Comparison of ENCODE assay signal across 27 cellular contexts in the genomic region with DNA sequence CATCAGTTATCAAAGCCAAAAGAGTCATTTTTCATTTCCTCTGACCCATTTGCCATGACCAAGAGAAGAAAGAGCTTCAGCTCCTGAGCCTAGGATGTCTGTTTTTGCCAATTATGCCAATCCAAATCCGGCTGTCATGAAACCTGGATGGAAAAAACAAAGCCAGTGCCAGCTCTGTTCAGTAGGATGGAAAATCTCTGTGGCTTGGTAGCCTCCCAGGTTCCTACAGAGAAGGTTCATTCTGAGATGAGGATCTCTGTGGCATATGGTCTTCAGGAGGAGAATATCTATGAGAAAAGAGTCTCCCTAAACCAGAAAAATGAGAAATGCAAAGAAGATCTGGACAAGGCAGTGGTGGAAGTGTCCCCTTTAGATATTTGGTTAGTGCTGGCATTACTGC.
"Had no signal": no experiment of that assay in that cellular context is flagged by ENCODE, and none has a peak within 500 bp of the region (broad histone marks: within the 10 kb centered on the region; RNA-seq: fewer than 3 reads in every experiment).

No MANE protein-coding gene starts in this region.

- H3K27ac Mint-ChIP-seq: naive thymus-derived CD8-positive, alpha-beta T cell; nephron; progenitor cell of endocrine pancreas; stimulated activated naive CD8-positive, alpha-beta T cell treated with anti-CD3 and anti-CD28 coated beads, Interleukin-15, Interleukin-2, amounts not matched to agents 100 ng/mL and 50 ng/mL, for 24 hours had no signal

- H3K36me3 Mint-ChIP-seq: naive thymus-derived CD8-positive, alpha-beta T cell had no signal

- H3K9me3 Mint-ChIP-seq: nephron; neural crest cell; stimulated activated naive CD8-positive, alpha-beta T cell treated with anti-CD3 and anti-CD28 coated beads, Interleukin-15, Interleukin-2, amounts not matched to agents 100 ng/mL and 50 ng/mL, for 24 hours had no signal

- H3K4me1 Mint-ChIP-seq: naive thymus-derived CD8-positive, alpha-beta T cell; nephron; neural crest cell had no signal

- H3K9me3 ChIP-seq: lower lobe of right lung, right atrium auricular region, right lobe of liver, suprapubic skin, thoracic aorta, tibial artery, upper lobe of right lung had no signal

- H3K79me2 ChIP-seq: parathyroid adenoma had no signal

- H3K36me3 ChIP-seq: lower lobe of right lung, right atrium auricular region, right lobe of liver, suprapubic skin, thoracic aorta, tibial artery, upper lobe of right lung had no signal

- H2AFZ ChIP-seq: parathyroid adenoma had no signal

- H3K4me3 ChIP-seq: lower lobe of right lung, right atrium auricular region, right lobe of liver, skin epidermis, suprapubic skin, thoracic aorta, tibial artery, upper lobe of right lung had no signal

- H3K4me3 Mint-ChIP-seq: naive thymus-derived CD8-positive, alpha-beta T cell; nephron; neural crest cell; stimulated activated naive CD8-positive, alpha-beta T cell treated with anti-CD3 and anti-CD28 coated beads, Interleukin-15, Interleukin-2, amounts not matched to agents 100 ng/mL and 50 ng/mL, for 24 hours had no signal

- ATAC-seq: left cardiac atrium; left lobe of liver; lower lobe of right lung; naive thymus-derived CD8-positive, alpha-beta T cell; right lobe of liver; upper lobe of right lung had no signal

- DNase-seq: hippocampal formation; kidney glomerular epithelial cell; left cardiac atrium; lower lobe of right lung; mammary epithelial cell; mesenchymal stem cell; naive thymus-derived CD8-positive, alpha-beta T cell; occipital lobe; right lobe of liver; stimulated activated CD4-positive, alpha-beta T cell treated with anti-CD3 and anti-CD28 coated beads, Interleukin-12 subunit alpha, Interleukin-12 subunit beta, amount 100 ng/mL, for 4 hours; stimulated activated CD4-positive, alpha-beta T cell treated with anti-CD3 and anti-CD28 coated beads, Interleukin-15, amount 100 ng/mL, for 24 hours; stimulated activated CD4-positive, alpha-beta T cell treated with anti-CD3 and anti-CD28 coated beads, Interleukin-2, amount 100 ng/mL, for 24 hours; stimulated activated CD4-positive, alpha-beta T cell treated with anti-CD3 and anti-CD28 coated beads, Interleukin-4, amount 100 ng/mL, for 1 hour; stimulated activated naive CD4-positive, alpha-beta T cell; tibial artery; trophoblast cell; upper lobe of right lung had no signal

- H3K27me3 ChIP-seq: right atrium auricular region, right lobe of liver, suprapubic skin, tibial artery, upper lobe of right lung had no signal

- H3K27ac ChIP-seq: lower lobe of right lung, parathyroid adenoma, right atrium auricular region, right lobe of liver, skin epidermis, suprapubic skin, thoracic aorta, tibial artery, upper lobe of right lung had no signal

- H3K4me1 ChIP-seq: lower lobe of right lung, parathyroid adenoma, right atrium auricular region, right lobe of liver, suprapubic skin, tibial artery, upper lobe of right lung had no signal

- H3K9ac ChIP-seq: parathyroid adenoma had no signal
